ENCODE assay signal across 10 cellular contexts in the genomic region with DNA sequence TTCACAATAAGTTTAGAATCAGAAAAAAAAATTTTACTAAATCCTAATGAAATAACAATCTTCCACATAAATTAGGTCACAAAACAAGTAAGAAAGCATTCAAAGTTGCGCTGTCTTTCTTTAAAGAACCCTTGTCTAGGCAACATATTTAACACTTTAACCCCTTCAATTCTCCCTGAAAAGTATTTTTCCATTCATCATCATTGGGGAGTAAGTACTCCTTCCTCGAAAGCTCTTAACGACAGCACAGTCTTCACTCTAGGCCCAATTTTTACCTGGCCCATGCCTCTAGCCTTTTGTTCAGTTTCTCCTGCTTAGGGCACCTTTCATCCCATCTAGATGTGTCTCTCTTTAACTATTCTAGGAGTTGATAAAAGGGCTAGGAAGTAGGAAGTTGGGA. TPM values are rescaled to one million over a fixed set of nuclear protein-coding genes. Genes with fewer than 3 reads are reported as not detected.
DNase-seq lines count a peak whose midpoint lies in the region; ATAC-seq and TF ChIP-seq lines count a peak whose summit lies in the region.
"Had no signal": no experiment of that assay in that cellular context is flagged by ENCODE, and none has a peak within 500 bp of the region (broad histone marks: within the 10 kb centered on the region; RNA-seq: fewer than 3 reads in every experiment).

No MANE protein-coding gene starts in this region.

- H3K9me3 ChIP-seq in MM.1S (replicated peaks; ENCODE audit: insufficient read depth, low read length) (no peaks in the 10 kb centered on the region), duodenal mucosa (ENCODE audit: control insufficient read depth in 1 of 2, low read length in 2 of 2) (no peaks in the 10 kb centered on the region)

- H3K4me1 ChIP-seq in MM.1S (ENCODE audit: low read length) = peaks cover 24% of the 10 kb centered on the region
- peaks cover 30 to 38% of the 10 kb centered on the region in 2 donors for H3K4me1 ChIP-seq in duodenal mucosa (ENCODE audit: control insufficient read depth in 1 of 2, insufficient read depth in 2 of 2, low read length in 2 of 2)

- peaks cover 43% of the 10 kb centered on the region for H3K4me1 Mint-ChIP-seq in CD14-positive monocyte
- H3K4me1 Mint-ChIP-seq in neural crest cell = peaks cover 54% of the 10 kb centered on the region

- H3K27me3 Mint-ChIP-seq in CD14-positive monocyte (ENCODE audit: low read depth in 3 of 3) (no peaks in the 10 kb centered on the region), neural crest cell (ENCODE audit: low read depth) (no peaks in the 10 kb centered on the region)

- H3F3A ChIP-seq in MM.1S (ENCODE audit: insufficient read depth, low read length) = peaks cover 13% of the 10 kb centered on the region

- H4K20me1 ChIP-seq in MM.1S (ENCODE audit: insufficient read depth, low read length) = no peaks in the 10 kb centered on the region; the same call in 1 of the 2 replicates

- peak overlapping the region; percentile 1 to 99 (median 64) for H3K27ac Mint-ChIP-seq in CD14-positive monocyte
- H3K27ac Mint-ChIP-seq in neural crest cell (ENCODE audit: unreplicated experiment) = no peak overlapping the region

- H3K36me3 ChIP-seq in MM.1S (replicated peaks; ENCODE audit: insufficient read depth, low read length) = no peaks in the 10 kb centered on the region; the same call in 1 of the 2 replicates
- peaks cover 10 to 18% of the 10 kb centered on the region in 2 donors for H3K36me3 ChIP-seq in duodenal mucosa (ENCODE audit: control insufficient read depth in 1 of 2, insufficient read depth in 2 of 2, low read length in 2 of 2)

- no peaks in the 10 kb centered on the region for H3K9me3 Mint-ChIP-seq in CD14-positive monocyte
- no peaks in the 10 kb centered on the region for H3K9me3 Mint-ChIP-seq in neural crest cell

- peak overlapping the region; percentile 87 for H3K4me2 ChIP-seq in MM.1S (ENCODE audit: low read depth, low read length)

- peak overlapping the region; percentile 49 to 96 for H3K4me3 Mint-ChIP-seq in CD14-positive monocyte
- peak overlapping the region; percentile 100 for H3K4me3 Mint-ChIP-seq in neural crest cell

- peak overlapping the region; percentile 9; the same call in 1 of the 2 replicates for H3K9ac ChIP-seq in MM.1S (ENCODE audit: low read length)
- H3K9ac ChIP-seq in duodenal mucosa (ENCODE audit: low read depth in 1 of 2, low read length in 2 of 2) = peak overlapping the region; percentile 41 to 54

- ATAC-seq in HG02840 (IDR thresholded peaks at IDR 0.05; ENCODE audit: low FRiP score, unreplicated experiment) = no peak
- no peak for ATAC-seq in HG02973 (IDR thresholded peaks at IDR 0.05; ENCODE audit: unreplicated experiment)

- DNase-seq in CD14-positive monocyte (ENCODE audit: low spot score) (no peak), MM.1S (no peak), neural crest cell (ENCODE audit: low read depth, low spot score) (no peak), HCEC 1CT (no peak), iPS-NIHi11 (ENCODE audit: low spot score) (no peak)
- DNase-seq: NCI-H2107 had no signal

- H3K79me2 ChIP-seq in MM.1S (ENCODE audit: low read length) = peaks cover 51% of the 10 kb centered on the region

- H3K9me2 ChIP-seq in MM.1S (replicated peaks; ENCODE audit: insufficient read depth, low read length) = no peaks in the 10 kb centered on the region

- no peak overlapping the region for H3K27ac ChIP-seq in MM.1S (ENCODE audit: low read length)
- no peak overlapping the region for H3K27ac ChIP-seq in duodenal mucosa (ENCODE audit: low read depth, low read length)
- H3K27ac ChIP-seq: epithelial cell of prostate had no signal

- TF ChIP-seq CTCF in CD14-positive monocyte (IDR thresholded peaks at IDR 0.05) (no peak), MM.1S (IDR thresholded peaks at IDR 0.05; ENCODE audit: low read length) (no peak), neural crest cell (conservative IDR thresholded peaks at IDR 0.05) (no peak)

- H3K36me3 Mint-ChIP-seq in CD14-positive monocyte = peaks cover 23 to 31% of the 10 kb centered on the region in 2 donors
- H3K36me3 Mint-ChIP-seq in neural crest cell (ENCODE audit: low read depth) = peaks cover 24% of the 10 kb centered on the region

- intact Hi-C loops in CD14-positive monocyte (cut with micrococcal nuclease) = loop anchor here in 1 of 2 donors (5.0 kb wide), 1 partner anchor 255 kb away; no protein-coding TSS in a partner anchor

- H3K4me3 ChIP-seq in MM.1S (ENCODE audit: low read length) (peak overlapping the region; percentile 51), duodenal mucosa (ENCODE audit: low read depth in 1 of 2, low read length in 2 of 2) (peak overlapping the region; percentile 87 to 97)

- H3K27me3 ChIP-seq in MM.1S (replicated peaks; ENCODE audit: insufficient read depth, low read length) (no peaks in the 10 kb centered on the region), duodenal mucosa (ENCODE audit: control insufficient read depth in 1 of 2, insufficient read depth in 2 of 2, low read length in 2 of 2) (no peaks in the 10 kb centered on the region)

- no peak overlapping the region for H2AFZ ChIP-seq in MM.1S (ENCODE audit: low read length)

RNA-seq across cellular contexts. Expression of gene TSPYL1, which starts 2.6 kb away (rescaled TPM):
- 10 to 100 TPM; 19.6 to 20.0 TPM for polyA plus RNA-seq in CD14-positive monocyte
- 57.4 and 57.7 TPM in 2 replicates for total RNA-seq in neural crest cell

RNA-seq across cellular contexts. Expression of gene TSPYL4, which starts 23.2 kb away (rescaled TPM):
- 1 to 10 TPM; 1.8 to 3.6 TPM for polyA plus RNA-seq in CD14-positive monocyte
- 55.0 and 55.6 TPM in 2 replicates for total RNA-seq in neural crest cell
